In the genomic region with DNA sequence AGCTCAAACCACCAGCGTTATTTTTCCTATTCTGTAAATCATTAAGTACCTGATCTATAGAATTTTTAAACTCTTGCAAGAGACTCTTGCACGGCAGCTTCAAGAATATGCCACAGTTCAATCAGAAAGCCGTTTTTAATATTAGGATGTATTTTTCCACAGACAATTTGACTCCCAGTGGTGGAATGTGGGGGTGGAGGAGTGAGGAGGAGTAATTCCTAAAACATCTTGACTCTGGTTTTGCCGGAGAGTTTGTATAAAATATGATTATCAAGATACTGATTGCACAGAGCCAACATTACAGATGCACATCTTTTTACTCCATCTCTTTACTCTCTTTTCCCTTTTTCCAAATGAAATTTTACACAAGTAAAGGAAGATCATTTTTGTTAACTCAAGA, we compare ENCODE assay signal across 17 cellular contexts.
DNase-seq lines count a peak whose midpoint lies in the region; ATAC-seq and TF ChIP-seq lines count a peak whose summit lies in the region.
"Had no signal": no experiment of that assay in that cellular context is flagged by ENCODE, and none has a peak within 500 bp of the region (broad histone marks: within the 10 kb centered on the region; RNA-seq: fewer than 3 reads in every experiment).

No MANE protein-coding gene starts in this region.

- H3K27me3 Mint-ChIP-seq in mesothelial cell of epicardium (ENCODE audit: low read depth): no peaks in the 10 kb centered on the region

- H3K9me3 Mint-ChIP-seq in mesothelial cell of epicardium: peaks cover 22% of the 10 kb centered on the region
- H3K9me3 Mint-ChIP-seq: CD8-positive, alpha-beta T cell; HFFc6 had no signal

- H3K36me3 Mint-ChIP-seq in mesothelial cell of epicardium: peaks cover 9% of the 10 kb centered on the region
- H3K36me3 Mint-ChIP-seq: CD14-positive monocyte; CD8-positive, alpha-beta T cell had no signal

- in situ Hi-C loops in GM13976 (cut with MboI; ENCODE audit: low sequenced_read_pairs, unreplicated experiment): no loop called here

- ATAC-seq in HG02798 (IDR thresholded peaks at IDR 0.05; ENCODE audit: poor library complexity, unreplicated experiment): no peak
- ATAC-seq in GM18870 (IDR thresholded peaks at IDR 0.05; ENCODE audit: unreplicated experiment): no peak
- ATAC-seq: CD8-positive, alpha-beta T cell; GM12878 had no signal

- peak overlapping the region; percentile 57 for H3K27ac Mint-ChIP-seq in mesothelial cell of epicardium
- H3K27ac Mint-ChIP-seq: CD8-positive, alpha-beta T cell; HFFc6 had no signal

- DNase-seq in AG08395 (ENCODE audit: low spot score) (peak; percentile 28), GM03348 (ENCODE audit: low spot score) (peak; percentile 70), amniotic epithelial cell (ENCODE audit: low read depth) (peak; percentile 30), mesothelial cell of epicardium (ENCODE audit: low spot score in 2 of 2, unreplicated experiment in 2 of 2) (no peak), EL (no peak), GM13976 (ENCODE audit: low spot score) (no peak)
- DNase-seq: CD8-positive, alpha-beta T cell; COR-L47; DMS153; DND-41; HCEC 1CT; HFFc6; KBM-7 had no signal

- no peak overlapping the region for H3K4me3 Mint-ChIP-seq in mesothelial cell of epicardium
- H3K4me3 Mint-ChIP-seq: CD14-positive monocyte; CD8-positive, alpha-beta T cell; HFFc6 had no signal

- peaks cover 29% of the 10 kb centered on the region for H3K4me1 Mint-ChIP-seq in mesothelial cell of epicardium
- H3K4me1 Mint-ChIP-seq: CD14-positive monocyte had no signal

- no peak for TF ChIP-seq CTCF in mesothelial cell of epicardium (IDR thresholded peaks at IDR 0.05; ENCODE audit: unreplicated experiment)
- TF ChIP-seq CTCF in GM13976 (IDR thresholded peaks at IDR 0.05; ENCODE audit: borderline replicate concordance, control extremely low read depth, extremely low read depth, insufficient read depth, missing control alignments): no peak

Comparison
In these comparisons a context has a peak if more than half of its experiments do, and no peak if none do; other contexts are left out.
1. DNase-seq: peak in AG08395 (single experiment), GM03348 (single experiment) and amniotic epithelial cell (single experiment); none in mesothelial cell of epicardium (0 of 2), EL (single experiment) and GM13976 (single experiment).